11 cellular contexts compared by ENCODE assay signal in genomic region chr11:128908391-128909246, GRCh38. TPM values are rescaled to one million over a fixed set of nuclear protein-coding genes. Genes with fewer than 3 reads are reported as not detected.
DNase-seq lines count a peak whose midpoint lies in the region; ATAC-seq, FAIRE-seq and TF ChIP-seq lines count a peak whose summit lies in the region.
"Had no signal": no experiment of that assay in that cellular context is flagged by ENCODE, and none has a peak within 500 bp of the region (broad histone marks: within the 10 kb centered on the region; RNA-seq: fewer than 3 reads in every experiment).

No MANE protein-coding gene starts in this region.

- H3K9me3 ChIP-seq in aorta (ENCODE audit: control insufficient read depth, low read length): no peaks in the 10 kb centered on the region

- intact Hi-C loops in activated naive CD4-positive, alpha-beta T cell treated with anti-CD3 and anti-CD28 coated beads for 36 hours (cut with micrococcal nuclease): no loop called here
- intact Hi-C loops in lower leg skin (cut with DNase I; ENCODE audit: low total_unique reads) (no loop called here), aorta (cut with DNase I) (no loop called here)

- peaks cover 2% of the 10 kb centered on the region for H3K36me3 ChIP-seq in bronchial epithelial cell (ENCODE audit: control insufficient read depth, insufficient read depth, low read length)
- H3K36me3 ChIP-seq in aorta (ENCODE audit: control insufficient read depth in 1 of 2, insufficient read depth in 2 of 2, low read length in 1 of 2): no peaks in the 10 kb centered on the region
- no peaks in the 10 kb centered on the region for H3K36me3 ChIP-seq in H7 (replicated peaks; ENCODE audit: control insufficient read depth, insufficient read depth, low read length)

- H3K4me3 Mint-ChIP-seq in activated naive CD4-positive, alpha-beta T cell treated with anti-CD3 and anti-CD28 coated beads for 36 hours: no peak overlapping the region
- H3K4me3 Mint-ChIP-seq: activated T-cell treated with anti-CD3 and anti-CD28 coated beads, Interleukin-2, amount 50 U/mL, for 24 hours had no signal

- FAIRE-seq in bronchial epithelial cell (lab: Jason Lieb, UNC): no peak
- FAIRE-seq: islet of Langerhans had no signal

- 15 to 19% methylated on average over 12 of the region's 12 CpGs for WGBS in lower leg skin, 2 donors
- WGBS in aorta, 2 donors: 6 to 11% methylated on average over 12 of the region's 12 CpGs

- H3K27ac ChIP-seq in aorta (ENCODE audit: low read depth in 1 of 2, low read length in 2 of 2): peak overlapping the region in 1 of 2 donors; percentile 11
- H3K27ac ChIP-seq: C4-2B had no signal

- no peaks in the 10 kb centered on the region for H3K36me3 Mint-ChIP-seq in activated naive CD4-positive, alpha-beta T cell treated with anti-CD3 and anti-CD28 coated beads for 36 hours (ENCODE audit: low read depth)

- H3K9me3 Mint-ChIP-seq in activated naive CD4-positive, alpha-beta T cell treated with anti-CD3 and anti-CD28 coated beads for 36 hours: no peaks in the 10 kb centered on the region
- H3K9me3 Mint-ChIP-seq: activated T-cell treated with anti-CD3 and anti-CD28 coated beads, Interleukin-2, amount 50 U/mL, for 24 hours had no signal

- peaks cover 41% of the 10 kb centered on the region for H3K27me3 Mint-ChIP-seq in activated naive CD4-positive, alpha-beta T cell treated with anti-CD3 and anti-CD28 coated beads for 36 hours (ENCODE audit: low read depth)

- H3K27ac Mint-ChIP-seq in activated naive CD4-positive, alpha-beta T cell treated with anti-CD3 and anti-CD28 coated beads for 36 hours: no peak overlapping the region
- H3K27ac Mint-ChIP-seq: activated T-cell treated with anti-CD3 and anti-CD28 coated beads, Interleukin-2, amount 50 U/mL, for 24 hours had no signal

- H3K4me1 ChIP-seq in aorta (ENCODE audit: control insufficient read depth in 1 of 2, insufficient read depth in 2 of 2, low read length in 2 of 2): no peaks in the 10 kb centered on the region

- H3K4me3 ChIP-seq in bronchial epithelial cell (ENCODE audit: low read depth, low read length) (no peak overlapping the region), lower leg skin (ENCODE audit: low read depth, poor library complexity, severe bottlenecking) (no peak overlapping the region), aorta (ENCODE audit: low read length in 2 of 2) (no peak overlapping the region), H7 (ENCODE audit: insufficient read depth, low read depth, low read length) (no peak overlapping the region)

- TF ChIP-seq CTCF in bronchial epithelial cell (IDR thresholded peaks at IDR 0.05; ENCODE audit: insufficient read depth, low read length, severe bottlenecking) (no peak), lower leg skin (IDR thresholded peaks at IDR 0.05) (no peak)

- peak; percentile 25 for DNase-seq in activated naive CD4-positive, alpha-beta T cell treated with anti-CD3 and anti-CD28 coated beads for 36 hours
- DNase-seq in activated naive CD4-positive, alpha-beta T cell treated with anti-CD3 and anti-CD28 coated beads, Interleukin-2, amount 50 U/mL, for 16 hours: no peak
- DNase-seq in bronchial epithelial cell (ENCODE audit: low read depth) (peak; percentile 87), lower leg skin (ENCODE audit: low spot score in 2 of 2) (peak; percentile 79 to 94), aorta (peak; percentile 91), H7 (no peak)
- DNase-seq in NK-92 treated with Interleukin-12 subunit alpha and Interleukin-12 subunit beta, amount 100 ng/mL, for 24 hours (lab: John Stamatoyannopoulos, UW): no peak
- DNase-seq: activated T-cell treated with anti-CD3 and anti-CD28 coated beads, Interleukin-2, amount 50 U/mL, for 24 hours had no signal

- H3K27me3 ChIP-seq in bronchial epithelial cell (ENCODE audit: control insufficient read depth, insufficient read depth, low read length): no peaks in the 10 kb centered on the region
- H3K27me3 ChIP-seq in aorta (ENCODE audit: control insufficient read depth in 1 of 2, insufficient read depth in 2 of 2, low read length in 1 of 2): no peaks in the 10 kb centered on the region
- peaks cover 35% of the 10 kb centered on the region for H3K27me3 ChIP-seq in H7 (ENCODE audit: control insufficient read depth, insufficient read depth, low read length)

- ATAC-seq in aorta (ENCODE audit: low FRiP score) (peak; percentile 46), HG03045 (IDR thresholded peaks at IDR 0.05; ENCODE audit: unreplicated experiment) (no peak)

- peaks cover 11% of the 10 kb centered on the region for H3K4me1 Mint-ChIP-seq in activated naive CD4-positive, alpha-beta T cell treated with anti-CD3 and anti-CD28 coated beads for 36 hours (ENCODE audit: low read depth)

- TF ChIP-seq POLR2A in lower leg skin (IDR thresholded peaks at IDR 0.05): no peak

- CTCF ChIA-PET in activated naive CD4-positive, alpha-beta T cell treated with anti-CD3 and anti-CD28 coated beads for 36 hours (lab: Charles Lee): interaction anchor here (0.6 to 7.9 kb wide), 4 partner anchors 16 to 751 kb away, joined by 3 to 114 read pairs (median 4); partner anchors contain the start of gene KCNJ5

RNA-seq across cellular contexts. Expression of gene KCNJ5, which starts 17.5 kb away (rescaled TPM):
- not detected for total RNA-seq in activated naive CD4-positive, alpha-beta T cell treated with anti-CD3 and anti-CD28 coated beads for 36 hours
- total RNA-seq in bronchial epithelial cell (13.2 and 15.5 TPM in 2 replicates), lower leg skin (1 to 10 TPM in 1 of 4 donors, under 1 TPM in 2, not detected in 1; 0.15 to 1.0 (median 0.59) TPM), aorta (1 to 10 TPM; 2.0 to 3.5 TPM)
- 1 to 10 TPM in 1 of 2 donors, under 1 TPM in 1; 0.31 to 1.6 TPM for polyA plus RNA-seq in aorta
- 0.04 and 0.35 TPM in 2 replicates for total RNA-seq in H7 (2014; rRNA removed; shearing (Covaris generic))

RNA-seq across cellular contexts. Expression of gene TP53AIP1, which starts 34.1 kb away (rescaled TPM):
- not detected for total RNA-seq in activated naive CD4-positive, alpha-beta T cell treated with anti-CD3 and anti-CD28 coated beads for 36 hours
- total RNA-seq in bronchial epithelial cell: 1.3 and 4.6 TPM in 2 replicates
- total RNA-seq in lower leg skin: 10 to 100 TPM in 3 of 4 donors, 1 to 10 TPM in 1; 9.2 to 17.3 (median 16.2) TPM
- not detected for total RNA-seq in aorta
- not detected for polyA plus RNA-seq in aorta
- 0.07 TPM in 1 of 2 replicates, not detected in the other for total RNA-seq in H7 (2014; rRNA removed; shearing (Covaris generic))

RNA-seq across cellular contexts. Expression of gene KCNJ1, which starts 41.5 kb away (rescaled TPM):
- total RNA-seq in activated naive CD4-positive, alpha-beta T cell treated with anti-CD3 and anti-CD28 coated beads for 36 hours: not detected
- total RNA-seq in bronchial epithelial cell (under 0.01 TPM in 1 of 2 replicates, not detected in the other), lower leg skin (under 1 TPM in 3 of 4 donors, not detected in 1; 0.10 to 0.88 (median 0.42) TPM), aorta (under 1 TPM; 0.19 to 0.24 TPM)
- polyA plus RNA-seq in aorta: not detected
- 0.07 TPM in 1 of 2 replicates, not detected in the other for total RNA-seq in H7 (2014; rRNA removed; shearing (Covaris generic))

Comparison
In these comparisons a context has a peak if more than half of its experiments do, and no peak if none do; other contexts are left out.
1. DNase-seq: peak in activated naive CD4-positive, alpha-beta T cell treated with anti-CD3 and anti-CD28 coated beads for 36 hours (single experiment), bronchial epithelial cell (single experiment), lower leg skin (2 of 2) and aorta (2 of 2); none in activated naive CD4-positive, alpha-beta T cell treated with anti-CD3 and anti-CD28 coated beads, Interleukin-2, amount 50 U/mL, for 16 hours (single experiment), NK-92 treated with Interleukin-12 subunit alpha and Interleukin-12 subunit beta, amount 100 ng/mL, for 24 hours (single experiment) and H7 (single experiment).